In the genomic region with DNA sequence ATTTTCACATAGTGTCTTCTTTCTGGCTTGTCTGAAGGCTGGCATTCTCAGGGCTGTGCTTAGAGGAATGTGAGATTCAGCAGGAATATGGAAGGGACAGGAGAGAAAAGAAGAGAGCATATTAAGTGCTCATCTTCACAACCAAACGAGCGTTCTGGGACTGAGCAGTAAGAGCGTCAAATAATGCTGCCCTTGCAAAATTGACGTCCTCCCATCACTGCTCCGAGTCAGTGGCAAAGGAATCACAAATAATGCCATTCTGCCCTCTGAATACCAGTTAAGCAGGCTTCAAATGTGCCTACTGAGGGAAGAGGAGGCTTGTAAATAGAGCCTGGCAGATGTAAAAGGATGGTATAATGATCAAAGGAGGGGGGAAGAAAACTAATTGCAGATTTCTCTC, we compare ENCODE assay signal across 16 cellular contexts.
"Had no signal": no experiment of that assay in that cellular context is flagged by ENCODE, and none has a peak within 500 bp of the region (broad histone marks: within the 10 kb centered on the region; RNA-seq: fewer than 3 reads in every experiment).

No MANE protein-coding gene starts in this region.

- H3K36me3 Mint-ChIP-seq: naive thymus-derived CD8-positive, alpha-beta T cell had no signal

- H3K9me3 ChIP-seq: gastrocnemius medialis, heart right ventricle, ovary, right atrium auricular region, testis, tibial nerve, upper lobe of right lung, vagina had no signal

- H3K27me3 ChIP-seq: gastrocnemius medialis, heart right ventricle, ovary, right atrium auricular region, testis, tibial nerve, upper lobe of right lung, vagina had no signal

- H3K4me1 ChIP-seq: gastrocnemius medialis, testis, upper lobe of right lung had no signal

- H3K4me3 ChIP-seq: dorsolateral prefrontal cortex, gastrocnemius medialis, heart right ventricle, ovary, right atrium auricular region, testis, tibial nerve, upper lobe of right lung, vagina had no signal

- DNase-seq: dorsolateral prefrontal cortex; effector CD8-positive, alpha-beta T cell; gastrocnemius medialis; heart right ventricle; hypothalamus; kidney glomerular epithelial cell; naive thymus-derived CD8-positive, alpha-beta T cell; ovary; small intestine; stimulated activated CD4-positive, alpha-beta T cell treated with anti-CD3 and anti-CD28 coated beads, Interleukin-2, amount 100 ng/mL, for 48 hours; testis; upper lobe of right lung had no signal

- H3K4me3 Mint-ChIP-seq: naive thymus-derived CD8-positive, alpha-beta T cell; stimulated activated naive CD8-positive, alpha-beta T cell treated with anti-CD3 and anti-CD28 coated beads, Interleukin-15, Interleukin-2, amounts not matched to agents 100 ng/mL and 50 ng/mL, for 24 hours had no signal

- H3K27ac Mint-ChIP-seq: naive thymus-derived CD8-positive, alpha-beta T cell; stimulated activated naive CD8-positive, alpha-beta T cell treated with anti-CD3 and anti-CD28 coated beads, Interleukin-15, Interleukin-2, amounts not matched to agents 100 ng/mL and 50 ng/mL, for 24 hours had no signal

- H3K9me3 Mint-ChIP-seq: naive thymus-derived CD8-positive, alpha-beta T cell; stimulated activated naive CD8-positive, alpha-beta T cell treated with anti-CD3 and anti-CD28 coated beads, Interleukin-15, Interleukin-2, amounts not matched to agents 100 ng/mL and 50 ng/mL, for 24 hours had no signal

- H3K36me3 ChIP-seq: gastrocnemius medialis, heart right ventricle, ovary, right atrium auricular region, tibial nerve, upper lobe of right lung, vagina had no signal

- H3K27ac ChIP-seq: dorsolateral prefrontal cortex, gastrocnemius medialis, ovary, right atrium auricular region, testis, tibial nerve, upper lobe of right lung, vagina had no signal

- ATAC-seq: gastrocnemius medialis; heart right ventricle; naive thymus-derived CD8-positive, alpha-beta T cell; upper lobe of right lung had no signal
